Comparison of ENCODE assay signal across 9 cellular contexts in the genomic region with DNA sequence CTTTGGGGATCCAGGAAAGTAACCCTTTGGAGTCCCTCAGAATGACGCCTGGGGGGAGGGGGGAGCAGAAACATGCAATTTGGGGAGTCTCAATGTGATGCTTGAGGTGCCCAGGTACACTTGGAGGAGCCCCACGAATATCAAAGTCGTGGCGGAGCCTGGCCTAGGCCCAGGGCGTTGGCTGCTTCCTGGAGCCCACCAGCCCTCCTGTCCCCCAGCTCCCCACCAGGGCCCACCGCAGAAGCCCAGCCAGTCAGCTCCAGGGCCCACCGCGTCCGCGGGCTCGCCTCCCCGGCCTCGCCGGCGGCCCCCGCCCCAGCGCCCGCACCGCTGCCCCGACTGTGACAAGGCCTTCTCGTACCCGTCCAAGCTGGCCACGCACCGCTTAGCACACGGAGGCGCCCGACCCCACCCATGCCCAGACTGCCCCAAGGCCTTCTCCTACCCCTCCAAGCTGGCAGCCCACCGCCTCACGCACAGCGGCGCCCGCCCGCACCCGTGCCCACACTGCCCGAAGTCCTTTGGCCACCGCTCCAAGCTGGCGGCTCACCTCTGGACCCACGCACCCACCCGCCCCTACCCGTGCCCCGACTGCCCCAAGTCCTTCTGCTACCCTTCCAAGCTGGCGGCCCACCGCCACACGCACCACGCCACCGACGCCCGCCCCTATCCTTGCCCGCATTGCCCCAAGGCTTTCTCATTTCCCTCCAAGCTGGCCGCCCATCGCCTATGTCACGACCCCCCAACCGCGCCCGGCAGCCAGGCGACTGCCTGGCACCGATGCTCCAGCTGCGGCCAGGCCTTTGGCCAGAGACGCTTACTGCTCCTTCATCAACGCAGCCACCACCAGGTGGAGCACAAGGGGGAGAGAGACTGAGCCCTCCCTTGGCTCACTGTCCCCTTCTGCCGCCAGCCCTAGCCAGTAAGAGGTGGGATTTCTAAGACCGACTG.
DNase-seq lines count a peak whose midpoint lies in the region; TF ChIP-seq lines count a peak whose summit lies in the region.
"Had no signal": no experiment of that assay in that cellular context is flagged by ENCODE, and none has a peak within 500 bp of the region (broad histone marks: within the 10 kb centered on the region; RNA-seq: fewer than 3 reads in every experiment).

No MANE protein-coding gene starts in this region.

- DNase-seq in T-helper 1 cell = no peak
- DNase-seq in RKO (ENCODE audit: low spot score) = peak; percentile 27
- peak in 45 of 61 donors; percentile 2 to 76 (median 32) for DNase-seq in caudate nucleus (lab: John Stamatoyannopoulos, UW)
- peak; percentile 57 for DNase-seq in kidney tubule cell (ENCODE audit: low spot score)
- peak; percentile 17 to 36 for DNase-seq in stimulated activated CD4-positive, alpha-beta T cell treated with anti-CD3 and anti-CD28 coated beads, Interleukin-2, amount 100 ng/mL, for 24 hours
- DNase-seq in GM20000 (ENCODE audit: low spot score) = no peak
- no peak for DNase-seq in NOMO-1 (lab: John Stamatoyannopoulos, UW; ENCODE audit: unreplicated experiment in 2 of 2)

- H3K27me3 Mint-ChIP-seq in T-helper 1 cell treated with Interleukin-12 subunit alpha and Interleukin-12 subunit beta and Interleukin-4 antibody, amounts not matched to agents 30 μg/mL and 1 μg/mL, for 36 hours (ENCODE audit: low read depth) = no peaks in the 10 kb centered on the region
- H3K27me3 Mint-ChIP-seq: stimulated activated naive CD8-positive, alpha-beta T cell treated with anti-CD3 and anti-CD28 coated beads, Interleukin-15, Interleukin-2, amounts not matched to agents 100 ng/mL and 50 ng/mL, for 24 hours had no signal

- H3K27ac Mint-ChIP-seq in T-helper 1 cell treated with Interleukin-12 subunit alpha and Interleukin-12 subunit beta and Interleukin-4 antibody, amounts not matched to agents 30 μg/mL and 1 μg/mL, for 36 hours = peak overlapping the region; percentile 74

- TF ChIP-seq CTCF in GM20000 (IDR thresholded peaks at IDR 0.05; ENCODE audit: extremely low read depth, missing control alignments) = no peak

- H3K9me3 Mint-ChIP-seq in T-helper 1 cell treated with Interleukin-12 subunit alpha and Interleukin-12 subunit beta and Interleukin-4 antibody, amounts not matched to agents 30 μg/mL and 1 μg/mL, for 36 hours = peaks cover 6% of the 10 kb centered on the region

- peaks cover 22% of the 10 kb centered on the region for H3K36me3 Mint-ChIP-seq in T-helper 1 cell treated with Interleukin-12 subunit alpha and Interleukin-12 subunit beta and Interleukin-4 antibody, amounts not matched to agents 30 μg/mL and 1 μg/mL, for 36 hours (ENCODE audit: low read depth)

- H3K27ac ChIP-seq in caudate nucleus (ENCODE audit: low read depth, low read length) = peak overlapping the region; percentile 98

- H3K4me1 Mint-ChIP-seq in T-helper 1 cell treated with Interleukin-12 subunit alpha and Interleukin-12 subunit beta and Interleukin-4 antibody, amounts not matched to agents 30 μg/mL and 1 μg/mL, for 36 hours (ENCODE audit: low read depth) = peaks cover 16% of the 10 kb centered on the region

- H3K4me3 Mint-ChIP-seq in T-helper 1 cell treated with Interleukin-12 subunit alpha and Interleukin-12 subunit beta and Interleukin-4 antibody, amounts not matched to agents 30 μg/mL and 1 μg/mL, for 36 hours = peak overlapping the region; percentile 40

Comparison
In these comparisons a context has a peak if more than half of its experiments do, and no peak if none do; other contexts are left out.
1. DNase-seq: peak in RKO (single experiment), caudate nucleus (45 of 61), kidney tubule cell (single experiment) and stimulated activated CD4-positive, alpha-beta T cell treated with anti-CD3 and anti-CD28 coated beads, Interleukin-2, amount 100 ng/mL, for 24 hours (2 of 2); none in T-helper 1 cell (0 of 5), GM20000 (single experiment) and NOMO-1 (0 of 2).